10 cellular contexts compared by ENCODE assay signal in the genomic region with DNA sequence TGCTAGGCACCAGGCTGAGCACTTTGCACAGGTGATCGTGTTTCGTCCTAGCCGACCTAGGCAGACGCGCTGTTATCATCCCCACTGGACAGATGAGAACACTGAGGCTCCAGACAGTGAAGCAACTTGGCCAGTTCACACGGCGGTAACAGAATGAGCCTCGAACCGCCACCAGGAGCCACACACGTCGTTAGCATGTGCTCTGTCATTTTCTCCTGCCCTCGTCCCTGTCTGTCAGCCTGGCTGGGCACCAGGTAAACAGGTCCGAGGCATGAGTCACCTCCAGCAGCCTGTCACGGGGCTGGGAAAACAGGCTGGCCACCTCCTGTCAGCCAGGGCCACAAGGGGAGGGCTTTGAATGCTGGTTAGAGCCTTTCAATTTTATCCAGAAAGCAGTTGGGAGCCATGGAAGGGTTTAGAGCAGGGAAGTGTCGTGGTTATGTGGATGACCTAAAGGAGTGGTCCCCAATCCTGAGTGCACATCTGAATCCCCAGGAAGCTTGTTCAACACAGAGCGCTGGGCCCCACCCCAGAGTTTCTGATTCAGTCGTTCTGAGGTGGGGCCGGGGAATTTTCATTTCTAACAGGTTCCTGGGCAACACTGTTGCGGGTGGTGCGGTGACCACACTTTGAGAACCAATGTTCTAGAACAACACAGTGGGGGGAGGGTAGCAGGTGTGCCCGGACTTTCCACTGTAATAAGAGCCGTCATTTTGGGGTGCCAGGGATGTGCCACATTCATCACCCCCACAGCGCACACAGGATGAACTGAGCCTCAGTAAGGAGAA. TPM values are rescaled to one million over a fixed set of nuclear protein-coding genes. Genes with fewer than 3 reads are reported as not detected.
DNase-seq lines count a peak whose midpoint lies in the region; ATAC-seq and TF ChIP-seq lines count a peak whose summit lies in the region.
"Had no signal": no experiment of that assay in that cellular context is flagged by ENCODE, and none has a peak within 500 bp of the region (broad histone marks: within the 10 kb centered on the region; RNA-seq: fewer than 3 reads in every experiment).

No MANE protein-coding gene starts in this region.

- DNase-seq in HT-29 (ENCODE audit: low spot score) (peak; percentile 93), T47D (ENCODE audit: low read depth in 1 of 2, low spot score in 1 of 2) (peak; percentile 48 to 89), lower leg skin (ENCODE audit: low spot score in 2 of 2) (peak; percentile 72 to 93), tibial artery (peak in 1 of 2 donors; percentile 53), hypothalamus (lab: John Stamatoyannopoulos, UW) (no peak), DMS153 treated with DMSO at 0.1 percent for 48 hours (lab: John Stamatoyannopoulos, UW; ENCODE audit: unreplicated experiment) (no peak)
- DNase-seq: dorsolateral prefrontal cortex, kidney glomerular epithelial cell, SHP77 had no signal

- in situ Hi-C loops in T47D (cut with HindIII; ENCODE audit: low pct_unique_long_range_greater_than_20kb, low sequenced_read_pairs): no loop called here

- WGBS in lower leg skin, 2 donors: 58 to 59% methylated on average over 23 of the region's 23 CpGs

- no peak overlapping the region for H3K4me3 ChIP-seq in lower leg skin (ENCODE audit: low read depth, poor library complexity, severe bottlenecking)
- H3K4me3 ChIP-seq in tibial artery: no peak overlapping the region
- H3K4me3 ChIP-seq: dorsolateral prefrontal cortex had no signal

- H3K36me3 ChIP-seq in tibial artery: no peaks in the 10 kb centered on the region

- no peak for TF ChIP-seq POLR2A in lower leg skin (IDR thresholded peaks at IDR 0.05)

- H3K27ac ChIP-seq in tibial artery: peak overlapping the region; percentile 90 to 94

- TF ChIP-seq CTCF in lower leg skin (IDR thresholded peaks at IDR 0.05) (no peak), tibial artery (IDR thresholded peaks at IDR 0.05) (no peak)

- ATAC-seq in HG02642 (IDR thresholded peaks at IDR 0.05; ENCODE audit: poor library complexity, unreplicated experiment): no peak

- H3K4me1 ChIP-seq in tibial artery: peaks cover 0 to 54% (median 37%) of the 10 kb centered on the region in 4 donors

- intact Hi-C loops in lower leg skin (cut with DNase I; ENCODE audit: low total_unique reads) (no loop called here), tibial artery (cut with DNase I; ENCODE audit: low total_unique reads) (no loop called here)

- H3K9me3 ChIP-seq in tibial artery: no peaks in the 10 kb centered on the region

- no peaks in the 10 kb centered on the region for H3K27me3 ChIP-seq in tibial artery
- H3K27me3 ChIP-seq: dorsolateral prefrontal cortex had no signal

RNA-seq across cellular contexts. Expression of a gene that starts 39.5 kb away (rescaled TPM):
- 275 and 286 TPM in 2 replicates for total RNA-seq in HT-29 (2014; rRNA removed; shearing (Covaris generic))
- 1,000 to 10,000 TPM in 3 of 4 donors, 100 to 1,000 TPM in 1; 811 to 2,389 (median 1,820) TPM for total RNA-seq in lower leg skin

Comparison
In these comparisons a context has a peak if more than half of its experiments do, and no peak if none do; other contexts are left out.
1. DNase-seq: peak in HT-29 (single experiment), T47D (2 of 2) and lower leg skin (2 of 2); none in hypothalamus (0 of 51) and DMS153 treated with DMSO at 0.1 percent for 48 hours (single experiment).